8 cellular contexts compared by ENCODE assay signal in genomic region chr1:121518726-121519041, GRCh38.
DNase-seq lines count a peak whose midpoint lies in the region; ATAC-seq, FAIRE-seq and TF ChIP-seq lines count a peak whose summit lies in the region.

No MANE protein-coding gene starts in this region.

- 36% methylated on average over 5 of the region's 8 CpGs for WGBS in A549 (ENCODE audit: missing lambda C conversion rate)

- H3K4me3 ChIP-seq in A549 (peak overlapping the region; percentile 83), HUES6 (ENCODE audit: low read depth, low read length) (peak overlapping the region; percentile 79), mucosa of rectum (ENCODE audit: low read length in 2 of 2) (peak overlapping the region; percentile 23 to 56)

- H3K9me3 Mint-ChIP-seq in central memory CD8-positive, alpha-beta T cell: no peaks in the 10 kb centered on the region

- peaks cover 5% of the 10 kb centered on the region for H3K36me3 Mint-ChIP-seq in central memory CD8-positive, alpha-beta T cell (ENCODE audit: insufficient read depth)

- H3K4me1 Mint-ChIP-seq in central memory CD8-positive, alpha-beta T cell: peaks cover 62% of the 10 kb centered on the region

- no peaks in the 10 kb centered on the region for H3K27me3 Mint-ChIP-seq in central memory CD8-positive, alpha-beta T cell

- POLR2A ChIA-PET in A549 (lab: Yijun Ruan, JAX): no interaction called here

- peaks cover 3% of the 10 kb centered on the region; the same call in 1 of the 2 replicates for H3K27me3 ChIP-seq in HUES6 (ENCODE audit: control insufficient read depth, insufficient read depth, low read length)
- H3K27me3 ChIP-seq in mucosa of rectum (ENCODE audit: control insufficient read depth in 2 of 2, insufficient read depth in 2 of 2, low read length in 2 of 2): peaks cover 3 to 4% of the 10 kb centered on the region in 2 donors

- CTCF ChIA-PET in A549 (lab: Yijun Ruan, JAX): no interaction called here

- H3K4me1 ChIP-seq in A549 (0 out of 3 replicates have a peak, but pooled peaks cover 6% of the 10 kb centered on the region), HUES6 (ENCODE audit: control insufficient read depth, insufficient read depth, low read length) (peaks cover 6% of the 10 kb centered on the region; the same call in 1 of the 2 replicates), mucosa of rectum (ENCODE audit: control insufficient read depth in 2 of 2, insufficient read depth in 2 of 2, low read length in 2 of 2) (no peaks in the 10 kb centered on the region)

- H3K9ac ChIP-seq in HUES6 (ENCODE audit: low read length): peak overlapping the region; percentile 87
- peak overlapping the region in 1 of 2 donors; percentile 24 for H3K9ac ChIP-seq in mucosa of rectum (ENCODE audit: low read depth in 1 of 2, low read length in 2 of 2)

- H3K27ac Mint-ChIP-seq in central memory CD8-positive, alpha-beta T cell (ENCODE audit: low read depth): peak overlapping the region; percentile 89

- H3K9me3 ChIP-seq in A549: no peaks in the 10 kb centered on the region
- peaks cover 7% of the 10 kb centered on the region; the same call in 1 of the 2 replicates for H3K9me3 ChIP-seq in HUES6 (ENCODE audit: control insufficient read depth, insufficient read depth, low read depth, low read length)
- H3K9me3 ChIP-seq in mucosa of rectum (ENCODE audit: control insufficient read depth in 2 of 2, low read length in 2 of 2): no peaks in the 10 kb centered on the region

- peak overlapping the region; percentile 92 for H3K4me3 Mint-ChIP-seq in central memory CD8-positive, alpha-beta T cell

- TF ChIP-seq POLR2A in A549 (IDR thresholded peaks at IDR 0.05; ENCODE audit: low read length): no peak
- no peak for TF ChIP-seq POLR2A in H54 (IDR thresholded peaks at IDR 0.05; ENCODE audit: low read depth, low read length)

- peak overlapping the region; percentile 90 for H3K4me2 ChIP-seq in A549

- no peak for ATAC-seq in A549
- ATAC-seq in central memory CD8-positive, alpha-beta T cell (replicated peaks; ENCODE audit: extremely low read depth, poor library complexity, severe bottlenecking): no peak

- no peaks in the 10 kb centered on the region for H3K36me3 ChIP-seq in HUES6 (ENCODE audit: control insufficient read depth, insufficient read depth, low read length)
- no peaks in the 10 kb centered on the region for H3K36me3 ChIP-seq in mucosa of rectum (ENCODE audit: control insufficient read depth in 2 of 2, insufficient read depth in 2 of 2, low read length in 2 of 2)

- DNase-seq in A549 (ENCODE audit: low read depth in 1 of 2, low spot score in 1 of 2) (no peak), amniotic stem cell (lab: John Stamatoyannopoulos, UW) (no peak), GM03348 (ENCODE audit: low spot score) (no peak), ACHN (no peak), H54 (ENCODE audit: insufficient read length, low spot score) (no peak)
- DNase-seq in central memory CD8-positive, alpha-beta T cell (ENCODE audit: low spot score in 2 of 2): no peak

- in situ Hi-C loops in ACHN (cut with HindIII; ENCODE audit: low pct_ligation_motif_present, low pct_unique_long_range_greater_than_20kb, low sequenced_read_pairs): no loop called here

- TF ChIP-seq CTCF in A549 (IDR thresholded peaks at IDR 0.05): no peak

- no peak for FAIRE-seq in A549 (lab: Jason Lieb, UNC)
- FAIRE-seq in H54 (lab: Jason Lieb, UNC): no peak

- no peak for TF ChIP-seq RAD21 in A549 (conservative IDR thresholded peaks at IDR 0.05 in 1 of 2, IDR thresholded peaks at IDR 0.05 in 1 of 2)

- no peak for TF ChIP-seq EP300 in A549 (IDR thresholded peaks at IDR 0.05)

- peak overlapping the region; percentile 86 to 97 for H3K27ac ChIP-seq in A549
- no peak overlapping the region for H3K27ac ChIP-seq in HUES6 (ENCODE audit: low read depth, low read length)
- peak overlapping the region in 1 of 2 donors; percentile 65 for H3K27ac ChIP-seq in mucosa of rectum (ENCODE audit: low read depth in 2 of 2, low read length in 2 of 2)

TF ChIP-seq in A549, 52 proteins besides CTCF, POLR2A, EP300 and RAD21:
- no peak for TF ChIP-seq KDM5A (IDR thresholded peaks at IDR 0.05)
- TF ChIP-seq HOXB5 (CRISPR knock-in tag; IDR thresholded peaks at IDR 0.05): no peak
- TF ChIP-seq USF2 (IDR thresholded peaks at IDR 0.05): no peak
- TF ChIP-seq TFCP2L1 (CRISPR knock-in tag; IDR thresholded peaks at IDR 0.05): no peak
- no peak for TF ChIP-seq MAZ (IDR thresholded peaks at IDR 0.05; ENCODE audit: borderline replicate concordance, low read depth, low read length)
